Comparison of ENCODE assay signal across 20 cellular contexts in genomic region chr20:36784900-36785299, GRCh38. TPM values are rescaled to one million over a fixed set of nuclear protein-coding genes. Genes with fewer than 3 reads are reported as not detected.
DNase-seq lines count a peak whose midpoint lies in the region; ATAC-seq and TF ChIP-seq lines count a peak whose summit lies in the region.
"Had no signal": no experiment of that assay in that cellular context is flagged by ENCODE, and none has a peak within 500 bp of the region (broad histone marks: within the 10 kb centered on the region; RNA-seq: fewer than 3 reads in every experiment).

No MANE protein-coding gene starts in this region.

- H3K27ac ChIP-seq in fibroblast of lung (ENCODE audit: insufficient read depth, low read length) (peak overlapping the region; percentile 22), upper lobe of right lung (no peak overlapping the region)
- H3K27ac ChIP-seq: body of pancreas had no signal

- H4K20me1 ChIP-seq in fibroblast of lung (ENCODE audit: control insufficient read depth, extremely low read depth, insufficient read depth, low read length), result peaks cover 2% of the 10 kb centered on the region

- no peaks in the 10 kb centered on the region for H3K4me1 ChIP-seq in fibroblast of lung (ENCODE audit: control insufficient read depth, extremely low read depth, insufficient read depth, low read length)
- no peaks in the 10 kb centered on the region for H3K4me1 ChIP-seq in upper lobe of right lung
- H3K4me1 ChIP-seq: body of pancreas had no signal

- H3K27me3 ChIP-seq in fibroblast of lung (ENCODE audit: control insufficient read depth, insufficient read depth, low read length), result no peaks in the 10 kb centered on the region
- no peaks in the 10 kb centered on the region for H3K27me3 ChIP-seq in upper lobe of right lung
- H3K27me3 ChIP-seq: body of pancreas had no signal

- H3K4me3 ChIP-seq in fibroblast of lung (replicated peaks in 1 of 4; ENCODE audit: control extremely low read depth in 1 of 4, insufficient read depth in 1 of 4, low read depth in 3 of 4, low read length in 4 of 4) (no peak overlapping the region), upper lobe of right lung (no peak overlapping the region)
- H3K4me3 ChIP-seq: body of pancreas had no signal

- H3K36me3 ChIP-seq in fibroblast of lung (ENCODE audit: control insufficient read depth, insufficient read depth, low read length) (peaks cover 15% of the 10 kb centered on the region), upper lobe of right lung (peaks cover 47% of the 10 kb centered on the region)

- no peak overlapping the region for H3K4me3 Mint-ChIP-seq in HFFc6
- H3K4me3 Mint-ChIP-seq: activated naive CD8-positive, alpha-beta T cell; B cell; natural killer cell treated with Interleukin-12 subunit alpha and Interleukin-12 subunit beta and Interleukin-15 and Interleukin-18, amount 100 ng/mL, for 72 hours had no signal

- H3K9ac ChIP-seq in fibroblast of lung (ENCODE audit: insufficient read depth, low read length), result no peak overlapping the region

- TF ChIP-seq CTCF in HFFc6 (IDR thresholded peaks at IDR 0.05) (no peak; the same call in 1 of the 2 replicates), fibroblast of lung (conservative IDR thresholded peaks at IDR 0.05 in 1 of 2, IDR thresholded peaks at IDR 0.05 in 1 of 2; ENCODE audit: low read depth in 1 of 2, low read length in 2 of 2) (no peak), upper lobe of right lung (IDR thresholded peaks at IDR 0.05) (no peak)

- DNase-seq in HFFc6 (no peak), fibroblast of lung (ENCODE audit: low read depth in 2 of 2) (peak; percentile 17 to 33), iPS-NIHi7 (ENCODE audit: extremely low spot score) (peak; percentile 4), upper lobe of right lung (no peak), SHP77 (lab: John Stamatoyannopoulos, UW) (no peak)
- DNase-seq: activated CD4-positive, alpha-beta T cell treated with anti-CD3 and anti-CD28 coated beads for 1 hour; body of pancreas; cortex of kidney; NCI-H1436 treated with DMSO at 0.1 percent for 48 hours; NCI-H526 treated with DMSO at 0.1 percent for 48 hours; small intestine; stimulated activated naive CD8-positive, alpha-beta T cell treated with anti-CD3 and anti-CD28 coated beads, Interleukin-15, Interleukin-2, amounts not matched to agents 100 U/mL and 50 U/mL, for 24 hours; SW 1271; trophoblast cell had no signal

- no peaks in the 10 kb centered on the region for H3K9me3 ChIP-seq in fibroblast of lung (ENCODE audit: control insufficient read depth, insufficient read depth, low read depth, low read length)
- no peaks in the 10 kb centered on the region for H3K9me3 ChIP-seq in upper lobe of right lung
- H3K9me3 ChIP-seq: body of pancreas had no signal

- no peak overlapping the region for H3K4me2 ChIP-seq in fibroblast of lung (ENCODE audit: extremely low read depth, insufficient read depth, low read length)

- H3K4me1 Mint-ChIP-seq in HFFc6 (ENCODE audit: low read depth), result peaks cover 18% of the 10 kb centered on the region
- H3K4me1 Mint-ChIP-seq: B cell had no signal

- intact Hi-C loops in upper lobe of right lung (cut with DNase I), result no loop called here

- H3K36me3 Mint-ChIP-seq in HFFc6 (ENCODE audit: low read depth), result peaks cover 42% of the 10 kb centered on the region
- H3K36me3 Mint-ChIP-seq: activated naive CD8-positive, alpha-beta T cell; natural killer cell treated with Interleukin-12 subunit alpha and Interleukin-12 subunit beta and Interleukin-15 and Interleukin-18, amount 100 ng/mL, for 72 hours had no signal

- 0 out of 2 replicates have a peak overlapping the region, but pooled peaks have one; percentile 15 for H3K27ac Mint-ChIP-seq in HFFc6
- H3K27ac Mint-ChIP-seq: activated naive CD8-positive, alpha-beta T cell; B cell; natural killer cell treated with Interleukin-12 subunit alpha and Interleukin-12 subunit beta and Interleukin-15 and Interleukin-18, amount 100 ng/mL, for 72 hours had no signal

- peak; percentile 32 for ATAC-seq in upper lobe of right lung
- ATAC-seq in HG03457 (IDR thresholded peaks at IDR 0.05; ENCODE audit: unreplicated experiment), result no peak
- no peak for ATAC-seq in GM18502 (IDR thresholded peaks at IDR 0.05; ENCODE audit: poor library complexity, unreplicated experiment)
- no peak for ATAC-seq in HG02973 (IDR thresholded peaks at IDR 0.05; ENCODE audit: unreplicated experiment)
- ATAC-seq: body of pancreas; natural killer cell treated with Interleukin-12 subunit alpha and Interleukin-12 subunit beta and Interleukin-15 and Interleukin-18, amount 100 ng/mL, for 72 hours; stimulated activated naive CD8-positive, alpha-beta T cell treated with anti-CD3 and anti-CD28 coated beads, Interleukin-15, Interleukin-2, amounts not matched to agents 100 U/mL and 50 U/mL, for 24 hours had no signal

- H3K79me2 ChIP-seq in fibroblast of lung (ENCODE audit: control insufficient read depth, insufficient read depth, low read length), result peaks cover 5% of the 10 kb centered on the region

- no peaks in the 10 kb centered on the region for H3K9me3 Mint-ChIP-seq in HFFc6
- H3K9me3 Mint-ChIP-seq: natural killer cell treated with Interleukin-12 subunit alpha and Interleukin-12 subunit beta and Interleukin-15 and Interleukin-18, amount 100 ng/mL, for 72 hours had no signal

- no peak overlapping the region for H2AFZ ChIP-seq in fibroblast of lung (ENCODE audit: low read length)

- H3K27me3 Mint-ChIP-seq in HFFc6 (ENCODE audit: insufficient read depth), result peaks cover 2% of the 10 kb centered on the region; the same call in 1 of the 2 replicates
- H3K27me3 Mint-ChIP-seq: activated naive CD8-positive, alpha-beta T cell; B cell; natural killer cell treated with Interleukin-12 subunit alpha and Interleukin-12 subunit beta and Interleukin-15 and Interleukin-18, amount 100 ng/mL, for 72 hours had no signal

RNA-seq across cellular contexts. Expression of gene DSN1, which starts 11.3 kb away (rescaled TPM):
- total RNA-seq in HFFc6 (2021; fragmentation: NEBNext Ultra II Directional; extraction: Animal tissue kit (Norgen Biotek cat#: 25700)), result 10 to 100 TPM in 5 of 6 experiments, 1 to 10 TPM in 1; 8.6 to 15.7 (median 14.0) TPM
- total RNA-seq in fibroblast of lung (4.6 and 8.3 TPM in 2 replicates), upper lobe of right lung (7.5 TPM)
- polyA plus RNA-seq in fibroblast of lung, result 13.4 and 24.0 TPM in 2 replicates
- 8.5 and 15.8 TPM in 2 replicates for polyA plus RNA-seq in fibroblast of lung (2012)
- polyA minus RNA-seq in fibroblast of lung (ENCODE audit: low replicate concordance), result 1.5 and 5.7 TPM in 2 replicates

RNA-seq across cellular contexts. Expression of gene NDRG3, which starts 39.0 kb away (rescaled TPM):
- total RNA-seq in HFFc6 (2021; fragmentation: NEBNext Ultra II Directional; extraction: Animal tissue kit (Norgen Biotek cat#: 25700)), result 10 to 100 TPM; 32.8 to 42.3 (median 37.2) TPM
- total RNA-seq in fibroblast of lung (19.3 and 37.8 TPM in 2 replicates), upper lobe of right lung (30.3 TPM)
- polyA plus RNA-seq in fibroblast of lung, result 37.8 and 40.8 TPM in 2 replicates
- polyA plus RNA-seq in fibroblast of lung (2012), result 26.8 and 29.7 TPM in 2 replicates
- polyA minus RNA-seq in fibroblast of lung (ENCODE audit: low replicate concordance), result 52.6 and 61.2 TPM in 2 replicates

Comparison
In these comparisons a context has a peak if more than half of its experiments do, and no peak if none do; other contexts are left out.
1. DNase-seq: peak in fibroblast of lung (2 of 2) and iPS-NIHi7 (single experiment); none in HFFc6 (single experiment), upper lobe of right lung (single experiment) and SHP77 (0 of 2).